ENCODE assay signal across 29 cellular contexts in the genomic region with DNA sequence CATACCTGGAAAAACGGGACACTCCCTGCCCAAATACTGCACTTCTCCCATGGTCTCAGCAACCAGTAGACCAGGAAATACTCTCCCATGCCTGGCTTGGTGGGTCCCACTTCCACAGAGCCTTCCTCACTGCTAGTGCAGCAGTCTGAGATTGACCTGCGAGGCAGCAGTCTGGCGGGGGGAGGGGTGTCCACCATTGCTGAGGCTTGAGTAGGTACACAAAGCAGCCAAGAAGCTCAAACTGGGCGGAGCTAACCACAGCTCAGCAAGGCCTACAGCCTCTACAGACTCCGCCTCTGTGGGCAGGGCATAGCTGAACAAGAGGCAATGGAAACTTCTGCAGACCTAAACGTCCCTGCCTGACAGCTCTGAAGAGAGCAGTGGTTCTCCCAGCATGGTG.
"Had no signal": no experiment of that assay in that cellular context is flagged by ENCODE, and none has a peak within 500 bp of the region (broad histone marks: within the 10 kb centered on the region; RNA-seq: fewer than 3 reads in every experiment).

No MANE protein-coding gene starts in this region.

- H3K4me3 ChIP-seq: ascending aorta, esophagus squamous epithelium, gastroesophageal sphincter had no signal

- ATAC-seq: activated naive CD4-positive, alpha-beta T cell treated with anti-CD3 and anti-CD28 coated beads, Interleukin-2, amount 50 U/mL, for 72 hours; activated T-cell treated with anti-CD3 and anti-CD28 coated beads, Interleukin-2, amount 50 U/mL, for 72 hours; effector memory CD8-positive, alpha-beta T cell; gastroesophageal sphincter; T-helper 17 cell had no signal

- H3K27me3 Mint-ChIP-seq: activated CD4-positive, alpha-beta memory T cell treated with anti-CD3 and anti-CD28 coated beads, Interleukin-2, amount 10 ng/mL, durations not matched to agents 7 days and 5 days; activated CD4-positive, alpha-beta T cell treated with anti-CD3 and anti-CD28 coated beads, Interleukin-2, amount 10 ng/mL, durations not matched to agents 7 days and 5 days; activated naive CD4-positive, alpha-beta T cell treated with anti-CD3 and anti-CD28 coated beads, Interleukin-2, amount 10 ng/mL, durations not matched to agents 7 days and 5 days; activated naive CD8-positive, alpha-beta T cell treated with anti-CD3 and anti-CD28 coated beads, Interleukin-2, amount 10 ng/mL, durations not matched to agents 7 days and 5 days; activated T-cell treated with anti-CD3 and anti-CD28 coated beads, Interleukin-2, amount 50 U/mL, for 24 hours; central memory CD8-positive, alpha-beta T cell; effector memory CD8-positive, alpha-beta T cell; T-helper 17 cell had no signal

- H3K9me3 Mint-ChIP-seq: activated CD4-positive, alpha-beta T cell treated with anti-CD3 and anti-CD28 coated beads, Interleukin-2, amount 10 ng/mL, durations not matched to agents 7 days and 5 days had no signal

- H3K27ac Mint-ChIP-seq: activated CD4-positive, alpha-beta memory T cell treated with anti-CD3 and anti-CD28 coated beads, Interleukin-2, amount 10 ng/mL, durations not matched to agents 7 days and 5 days; activated CD4-positive, alpha-beta T cell treated with anti-CD3 and anti-CD28 coated beads, Interleukin-2, amount 10 ng/mL, durations not matched to agents 7 days and 5 days; activated naive CD4-positive, alpha-beta T cell treated with anti-CD3 and anti-CD28 coated beads, Interleukin-2, amount 10 ng/mL, durations not matched to agents 7 days and 5 days; activated naive CD4-positive, alpha-beta T cell treated with anti-CD3 and anti-CD28 coated beads, Interleukin-2, amount 50 U/mL, for 72 hours; activated naive CD8-positive, alpha-beta T cell treated with anti-CD3 and anti-CD28 coated beads, Interleukin-2, amount 10 ng/mL, durations not matched to agents 7 days and 5 days; activated T-cell treated with anti-CD3 and anti-CD28 coated beads, Interleukin-2, amount 50 U/mL, for 24 hours; activated T-cell treated with anti-CD3 and anti-CD28 coated beads, Interleukin-2, amount 50 U/mL, for 72 hours; effector memory CD8-positive, alpha-beta T cell; T-helper 17 cell; T-helper 2 cell treated with Interferon-gamma antibody and Interleukin-4, amounts not matched to agents 5 μg/mL and 100 μg/mL, for 36 hours had no signal

- H3K4me1 Mint-ChIP-seq: activated CD4-positive, alpha-beta memory T cell treated with anti-CD3 and anti-CD28 coated beads, Interleukin-2, amount 10 ng/mL, durations not matched to agents 7 days and 5 days; activated CD4-positive, alpha-beta T cell treated with anti-CD3 and anti-CD28 coated beads, Interleukin-2, amount 10 ng/mL, durations not matched to agents 7 days and 5 days; activated naive CD4-positive, alpha-beta T cell treated with anti-CD3 and anti-CD28 coated beads, Interleukin-2, amount 10 ng/mL, durations not matched to agents 7 days and 5 days; activated naive CD8-positive, alpha-beta T cell treated with anti-CD3 and anti-CD28 coated beads, Interleukin-2, amount 10 ng/mL, durations not matched to agents 7 days and 5 days; central memory CD8-positive, alpha-beta T cell; T-helper 17 cell had no signal

- DNase-seq: activated CD4-positive, alpha-beta memory T cell treated with anti-CD3 and anti-CD28 coated beads, Interleukin-2, amount 10 ng/mL, durations not matched to agents 7 days and 5 days; activated CD4-positive, alpha-beta T cell treated with anti-CD3 and anti-CD28 coated beads for 1 hour; activated CD4-positive, alpha-beta T cell treated with anti-CD3 and anti-CD28 coated beads for 4 hours; activated CD4-positive, alpha-beta T cell treated with anti-CD3 and anti-CD28 coated beads, Interleukin-2, amount 10 ng/mL, durations not matched to agents 7 days and 5 days; activated CD4-positive, alpha-beta T cell treated with anti-CD3 and anti-CD28 coated beads, Interleukin-2, amount 50 U/mL, for 4 hours; activated CD8-positive, alpha-beta memory T cell treated with anti-CD3 and anti-CD28 coated beads, Interleukin-2, amount 50 U/mL, for 48 hours; activated gamma-delta T cell; activated naive CD4-positive, alpha-beta T cell; activated naive CD4-positive, alpha-beta T cell treated with anti-CD3 and anti-CD28 coated beads, Interleukin-2, amount 10 ng/mL, durations not matched to agents 7 days and 5 days; activated naive CD8-positive, alpha-beta T cell treated with anti-CD3 and anti-CD28 coated beads, Interleukin-2, amount 10 ng/mL, durations not matched to agents 7 days and 5 days; activated T-cell treated with anti-CD3 and anti-CD28 coated beads for 4 hours; activated T-cell treated with anti-CD3 and anti-CD28 coated beads, Interleukin-2, amount 50 U/mL, for 24 hours; activated T-cell treated with anti-CD3 and anti-CD28 coated beads, Interleukin-2, amount 50 U/mL, for 72 hours; brain microvascular endothelial cell; cortex of kidney; dermis blood vessel endothelial cell; effector CD4-positive, alpha-beta T cell; effector memory CD8-positive, alpha-beta T cell; esophagus squamous epithelium; foreskin melanocyte; T-helper 1 cell; T-helper 17 cell; T1000 had no signal

- H3K27me3 ChIP-seq: ascending aorta, brain microvascular endothelial cell, esophagus squamous epithelium, gastroesophageal sphincter had no signal

- H3K27ac ChIP-seq: ascending aorta, brain microvascular endothelial cell, epithelial cell of prostate, esophagus squamous epithelium, gastroesophageal sphincter had no signal

- H3K36me3 ChIP-seq: ascending aorta, brain microvascular endothelial cell, esophagus squamous epithelium, gastroesophageal sphincter had no signal

- H3K9me3 ChIP-seq: ascending aorta, esophagus squamous epithelium had no signal

- H3K4me3 Mint-ChIP-seq: activated CD4-positive, alpha-beta memory T cell treated with anti-CD3 and anti-CD28 coated beads, Interleukin-2, amount 10 ng/mL, durations not matched to agents 7 days and 5 days; activated CD4-positive, alpha-beta T cell treated with anti-CD3 and anti-CD28 coated beads, Interleukin-2, amount 10 ng/mL, durations not matched to agents 7 days and 5 days; activated naive CD4-positive, alpha-beta T cell treated with anti-CD3 and anti-CD28 coated beads, Interleukin-2, amount 10 ng/mL, durations not matched to agents 7 days and 5 days; activated naive CD8-positive, alpha-beta T cell treated with anti-CD3 and anti-CD28 coated beads, Interleukin-2, amount 10 ng/mL, durations not matched to agents 7 days and 5 days; activated T-cell treated with anti-CD3 and anti-CD28 coated beads, Interleukin-2, amount 50 U/mL, for 24 hours; activated T-cell treated with anti-CD3 and anti-CD28 coated beads, Interleukin-2, amount 50 U/mL, for 72 hours; central memory CD8-positive, alpha-beta T cell; effector memory CD8-positive, alpha-beta T cell; T-helper 17 cell; T-helper 2 cell treated with Interferon-gamma antibody and Interleukin-4, amounts not matched to agents 5 μg/mL and 100 μg/mL, for 36 hours had no signal

- H3K36me3 Mint-ChIP-seq: activated naive CD4-positive, alpha-beta T cell treated with anti-CD3 and anti-CD28 coated beads, Interleukin-2, amount 10 ng/mL, durations not matched to agents 7 days and 5 days; activated naive CD8-positive, alpha-beta T cell treated with anti-CD3 and anti-CD28 coated beads, Interleukin-2, amount 10 ng/mL, durations not matched to agents 7 days and 5 days had no signal

- H3K4me1 ChIP-seq: ascending aorta, esophagus squamous epithelium, gastroesophageal sphincter had no signal
